Comparison of ENCODE assay signal across 8 cellular contexts in genomic region chr9:137738182-137738696, GRCh38.
A peak's percentile ranks its signal among the peaks of the same experiment; 100 is the strongest.
DNase-seq lines count a peak whose midpoint lies in the region; ATAC-seq and TF ChIP-seq lines count a peak whose summit lies in the region.
"Not testable (repeated sequence)": the region's sequence is repeated elsewhere in the genome, so short reads cannot be mapped to it uniquely, and the experiment has no call there.

No MANE protein-coding gene starts in this region.

- H3K79me2 ChIP-seq in DOHH2 (ENCODE audit: control insufficient read depth, low read length) (peaks cover 61% of the 10 kb centered on the region), OCI-LY3 (ENCODE audit: low read length) (peaks cover 36% of the 10 kb centered on the region)

- peak overlapping the region; percentile 93 for H3K27ac ChIP-seq in DOHH2 (ENCODE audit: low read depth, low read length)
- peak overlapping the region; percentile 98 for H3K27ac ChIP-seq in OCI-LY3 (ENCODE audit: low read length)

- not testable (repeated sequence) for H3K27me3 ChIP-seq in DOHH2 (ENCODE audit: control insufficient read depth, low read length); OCI-LY3 (ENCODE audit: low read depth, low read length)

- H2AFZ ChIP-seq in OCI-LY3 (ENCODE audit: low read depth, low read length) = not testable (repeated sequence)

- TF ChIP-seq CTCF in DOHH2 (IDR thresholded peaks at IDR 0.05; ENCODE audit: low read depth, low read length, poor library complexity, severe bottlenecking); OCI-LY3 (IDR thresholded peaks at IDR 0.05; ENCODE audit: low read depth, low read length); mucosa of descending colon (IDR thresholded peaks at IDR 0.05): not testable (repeated sequence)

- H3K36me3 ChIP-seq in DOHH2 (ENCODE audit: control insufficient read depth, low read length) = peaks cover 73% of the 10 kb centered on the region
- peaks cover 63% of the 10 kb centered on the region for H3K36me3 ChIP-seq in OCI-LY3 (replicated peaks; ENCODE audit: low read depth, low read length)
- not testable (repeated sequence) for H3K36me3 ChIP-seq in mucosa of descending colon (ENCODE audit: low read depth)

- H4K20me1 ChIP-seq in DOHH2 (ENCODE audit: control insufficient read depth, insufficient read depth, low read depth, low read length); OCI-LY3 (ENCODE audit: insufficient read depth, low read length): not testable (repeated sequence)

- peak overlapping the region; percentile 92 for H3K9ac ChIP-seq in OCI-LY3 (ENCODE audit: low read length)

- H3K9me2 ChIP-seq in DOHH2 (replicated peaks; ENCODE audit: control insufficient read depth, low read length) = not testable (repeated sequence)

- intact Hi-C loops in mucosa of descending colon (cut with DNase I, micrococcal nuclease) = not testable (repeated sequence)

- H3K9me3 ChIP-seq in DOHH2 (ENCODE audit: control insufficient read depth, insufficient read depth, low read length) (peaks cover 22% of the 10 kb centered on the region), OCI-LY3 (ENCODE audit: insufficient read depth, low read length) (peaks cover 41% of the 10 kb centered on the region)
- H3K9me3 ChIP-seq in mucosa of descending colon = not testable (repeated sequence)

- H3K4me1 ChIP-seq in DOHH2 (ENCODE audit: control insufficient read depth, low read length) (peaks cover 84% of the 10 kb centered on the region), OCI-LY3 (ENCODE audit: low read length) (peaks cover 59% of the 10 kb centered on the region)
- not testable (repeated sequence) for H3K4me1 ChIP-seq in mucosa of descending colon (ENCODE audit: low read depth)

- not testable (repeated sequence) for DNase-seq in mucosa of descending colon

- H3F3A ChIP-seq in DOHH2 (ENCODE audit: control insufficient read depth, insufficient read depth) = peaks cover 28% of the 10 kb centered on the region

- ATAC-seq in GM18867 (IDR thresholded peaks at IDR 0.05; ENCODE audit: unreplicated experiment) (peak; percentile 81), GM19397 (IDR thresholded peaks at IDR 0.05; ENCODE audit: unreplicated experiment) (peak; percentile 86), GM21717 (IDR thresholded peaks at IDR 0.05; ENCODE audit: unreplicated experiment) (peak; percentile 84), HG02938 (IDR thresholded peaks at IDR 0.05; ENCODE audit: unreplicated experiment) (peak; percentile 92), HG03280 (IDR thresholded peaks at IDR 0.05; ENCODE audit: unreplicated experiment) (peak; percentile 91), mucosa of descending colon (peak; percentile 57)

- peak overlapping the region; percentile 68 for H3K4me2 ChIP-seq in DOHH2 (ENCODE audit: low read length)
- H3K4me2 ChIP-seq in OCI-LY3 (ENCODE audit: low read length) = peak overlapping the region; percentile 35

- H3K4me3 ChIP-seq in DOHH2 (ENCODE audit: low read length) = peak overlapping the region; percentile 58
- peak overlapping the region; percentile 75 for H3K4me3 ChIP-seq in OCI-LY3 (ENCODE audit: low read length)
- not testable (repeated sequence) for H3K4me3 ChIP-seq in mucosa of descending colon
